Comparison of ENCODE assay signal across 22 cellular contexts in the genomic region with DNA sequence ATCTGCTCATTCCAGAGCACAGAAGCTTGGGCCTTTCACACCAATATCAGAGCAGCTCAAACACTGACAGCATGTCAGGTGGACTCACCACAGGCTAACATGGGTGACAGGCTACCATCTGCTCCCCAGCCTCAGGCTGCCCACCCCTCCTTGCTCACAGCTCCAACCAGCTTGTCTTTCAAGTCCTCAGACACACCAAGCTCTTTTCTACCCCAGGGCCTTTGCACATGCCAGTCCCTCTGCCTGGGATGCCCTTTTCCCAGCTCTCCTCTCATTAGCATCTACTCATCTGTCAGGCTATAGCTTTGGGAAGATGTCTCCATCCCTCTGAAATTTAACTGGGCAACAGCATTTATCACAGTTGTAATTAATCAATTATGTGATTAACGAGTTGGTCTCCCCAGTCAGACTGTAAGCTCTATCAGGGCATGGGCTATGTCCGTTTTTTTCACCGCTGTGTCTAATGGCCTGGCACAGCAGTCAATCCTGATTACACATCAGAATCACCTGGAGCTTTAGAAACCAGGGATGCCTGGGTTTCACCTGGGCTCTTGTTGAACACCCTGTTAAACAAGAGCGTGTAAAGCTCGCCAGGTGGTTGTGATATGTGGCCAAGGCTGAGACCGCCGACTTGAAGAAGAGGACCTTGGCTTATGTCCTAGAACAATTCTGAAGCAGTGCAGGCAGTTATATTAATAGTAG.
"Had no signal": no experiment of that assay in that cellular context is flagged by ENCODE, and none has a peak within 500 bp of the region (broad histone marks: within the 10 kb centered on the region; RNA-seq: fewer than 3 reads in every experiment).

No MANE protein-coding gene starts in this region.

- ATAC-seq: activated naive CD8-positive, alpha-beta T cell treated with anti-CD3 and anti-CD28 coated beads, Interleukin-2, amount 50 U/mL, for 24 hours; esophagus mucosa; gastrocnemius medialis; naive thymus-derived CD4-positive, alpha-beta T cell; psoas muscle; right cardiac atrium; stimulated activated naive CD8-positive, alpha-beta T cell treated with anti-CD3 and anti-CD28 coated beads, Interleukin-15, amount 100 ng/mL, for 72 hours had no signal

- H3K4me1 Mint-ChIP-seq: activated naive CD4-positive, alpha-beta T cell treated with anti-CD3 and anti-CD28 coated beads, Interleukin-2, amount 10 ng/mL, durations not matched to agents 7 days and 5 days had no signal

- H3K36me3 ChIP-seq: brain microvascular endothelial cell, gastrocnemius medialis, suprapubic skin had no signal

- H3K27me3 ChIP-seq: brain microvascular endothelial cell, gastrocnemius medialis, suprapubic skin had no signal

- H3K4me3 Mint-ChIP-seq: activated naive CD4-positive, alpha-beta T cell treated with anti-CD3 and anti-CD28 coated beads, Interleukin-2, amount 10 ng/mL, durations not matched to agents 7 days and 5 days; activated naive CD8-positive, alpha-beta T cell treated with anti-CD3 and anti-CD28 coated beads, Interleukin-2, amount 50 U/mL, for 24 hours; naive thymus-derived CD4-positive, alpha-beta T cell; stimulated activated naive CD8-positive, alpha-beta T cell treated with anti-CD3 and anti-CD28 coated beads, Interleukin-15, amount 100 ng/mL, for 72 hours; T-helper 2 cell treated with Interferon-gamma antibody and Interleukin-4, amounts not matched to agents 5 μg/mL and 100 μg/mL, for 36 hours; type B pancreatic cell had no signal

- H3K9me3 Mint-ChIP-seq: activated naive CD4-positive, alpha-beta T cell treated with anti-CD3 and anti-CD28 coated beads, Interleukin-2, amount 10 ng/mL, durations not matched to agents 7 days and 5 days; activated naive CD8-positive, alpha-beta T cell treated with anti-CD3 and anti-CD28 coated beads, Interleukin-2, amount 50 U/mL, for 24 hours; stimulated activated naive CD8-positive, alpha-beta T cell treated with anti-CD3 and anti-CD28 coated beads, Interleukin-15, amount 100 ng/mL, for 72 hours; T-helper 2 cell treated with Interferon-gamma antibody and Interleukin-4, amounts not matched to agents 5 μg/mL and 100 μg/mL, for 36 hours; type B pancreatic cell had no signal

- H3K9me3 ChIP-seq: gastrocnemius medialis, psoas muscle, suprapubic skin had no signal

- H3K27ac Mint-ChIP-seq: activated naive CD4-positive, alpha-beta T cell treated with anti-CD3 and anti-CD28 coated beads, Interleukin-2, amount 10 ng/mL, durations not matched to agents 7 days and 5 days; activated naive CD8-positive, alpha-beta T cell treated with anti-CD3 and anti-CD28 coated beads, Interleukin-2, amount 50 U/mL, for 24 hours; type B pancreatic cell had no signal

- H3K4me1 ChIP-seq: gastrocnemius medialis, psoas muscle had no signal

- H3K36me3 Mint-ChIP-seq: activated naive CD4-positive, alpha-beta T cell treated with anti-CD3 and anti-CD28 coated beads, Interleukin-2, amount 10 ng/mL, durations not matched to agents 7 days and 5 days had no signal

- H3K27ac ChIP-seq: brain microvascular endothelial cell, gastrocnemius medialis, psoas muscle, suprapubic skin had no signal

- FAIRE-seq: TTC549 had no signal

- DNase-seq: activated CD4-positive, alpha-beta T cell treated with anti-CD3 and anti-CD28 coated beads, Interleukin-2, amount 50 U/mL, for 4 hours; activated effector memory CD4-positive, alpha-beta T cell treated with Interleukin-2 at 50 U/mL for 16 hours; activated naive CD4-positive, alpha-beta T cell treated with anti-CD3 and anti-CD28 coated beads, Interleukin-2, amount 10 ng/mL, durations not matched to agents 7 days and 5 days; activated naive CD8-positive, alpha-beta T cell treated with anti-CD3 and anti-CD28 coated beads, Interleukin-2, amount 50 U/mL, for 24 hours; activated T-cell treated with anti-CD3 and anti-CD28 coated beads, Interleukin-2, amount 50 U/mL, for 1 hour; anterior cingulate cortex; brain microvascular endothelial cell; cortex of kidney; gastrocnemius medialis; head of caudate nucleus; mesenchymal stem cell; naive thymus-derived CD4-positive, alpha-beta T cell; psoas muscle; right cardiac atrium; stimulated activated CD4-positive, alpha-beta T cell treated with anti-CD3 and anti-CD28 coated beads, Interleukin-15, amount 100 ng/mL, for 24 hours; stimulated activated CD4-positive, alpha-beta T cell treated with anti-CD3 and anti-CD28 coated beads, Interleukin-2, amount 100 ng/mL, for 48 hours; stimulated activated naive CD8-positive, alpha-beta T cell treated with anti-CD3 and anti-CD28 coated beads, Interleukin-15, amount 100 ng/mL, for 72 hours had no signal

- H3K4me3 ChIP-seq: gastrocnemius medialis, psoas muscle, suprapubic skin had no signal
